1 cellular context compared by ENCODE assay signal in genomic region chr9:20603524-20604268, GRCh38.
TF ChIP-seq lines count a peak whose summit lies in the region.

No MANE protein-coding gene starts in this region.

TF ChIP-seq in HepG2, 621 proteins besides CTCF, POLR2A, EP300 and RAD21:
- TF ChIP-seq ZBTB49 (CRISPR knock-in tag; IDR thresholded peaks at IDR 0.05; ENCODE audit: borderline replicate concordance) (no peak), ZSCAN25 (CRISPR knock-in tag; IDR thresholded peaks at IDR 0.05) (no peak), RFXANK (CRISPR knock-in tag; IDR thresholded peaks at IDR 0.05) (no peak), NAIF1 (CRISPR knock-in tag; IDR thresholded peaks at IDR 0.05; ENCODE audit: borderline replicate concordance) (no peak), ZNF451 (CRISPR knock-in tag; IDR thresholded peaks at IDR 0.05) (no peak), ZBTB7B (CRISPR knock-in tag; IDR thresholded peaks at IDR 0.05) (no peak), PCBP2 (optimal IDR thresholded peaks at IDR 0.05; ENCODE audit: low read depth, low read length, poor library complexity, severe bottlenecking) (no peak), SUZ12 (IDR thresholded peaks at IDR 0.05; ENCODE audit: low read depth, low read length) (no peak), ZNF580 (CRISPR knock-in tag; IDR thresholded peaks at IDR 0.05; ENCODE audit: borderline replicate concordance, low read depth) (no peak), RBFOX2 (IDR thresholded peaks at IDR 0.05; ENCODE audit: low read depth, low read length) (no peak), SALL1 (CRISPR knock-in tag; IDR thresholded peaks at IDR 0.05) (no peak)
- TF ChIP-seq, protein P1, sequence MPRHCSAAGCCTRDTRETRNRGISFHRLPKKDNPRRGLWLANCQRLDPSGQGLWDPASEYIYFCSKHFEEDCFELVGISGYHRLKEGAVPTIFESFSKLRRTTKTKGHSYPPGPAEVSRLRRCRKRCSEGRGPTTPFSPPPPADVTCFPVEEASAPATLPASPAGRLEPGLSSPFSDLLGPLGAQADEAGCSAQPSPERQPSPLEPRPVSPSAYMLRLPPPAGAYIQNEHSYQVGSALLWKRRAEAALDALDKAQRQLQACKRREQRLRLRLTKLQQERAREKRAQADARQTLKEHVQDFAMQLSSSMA (CRISPR knock-in tag; IDR thresholded peaks at IDR 0.05): no peak
